ENCODE assay signal across 14 cellular contexts in genomic region chr16:69669577-69669976, GRCh38.
"Had no signal": no experiment of that assay in that cellular context is flagged by ENCODE, and none has a peak within 500 bp of the region (broad histone marks: within the 10 kb centered on the region; RNA-seq: fewer than 3 reads in every experiment).

No MANE protein-coding gene starts in this region.

- ATAC-seq: activated T-helper 17 cell treated with anti-CD3 and anti-CD28 coated beads, Interleukin-2, amount 50 U/mL, for 72 hours; effector memory CD8-positive, alpha-beta T cell had no signal

- H3K4me1 Mint-ChIP-seq: activated T-helper 17 cell treated with anti-CD3 and anti-CD28 coated beads, Interleukin-2, amount 50 U/mL, for 72 hours had no signal

- H3K27me3 ChIP-seq: stomach had no signal

- FAIRE-seq: urothelium cell line had no signal

- H3K36me3 ChIP-seq: WERI-Rb-1 had no signal

- H3K4me3 Mint-ChIP-seq: activated naive CD4-positive, alpha-beta T cell treated with anti-CD3 and anti-CD28 coated beads for 36 hours; activated T-helper 17 cell treated with anti-CD3 and anti-CD28 coated beads, Interleukin-2, amount 50 U/mL, for 72 hours; dendritic cell treated with granulocyte-macrophage colony-stimulating factor and Interleukin-4, amounts not matched to agents 40 ng/mL and 50 ng/mL, for 4 days; effector memory CD8-positive, alpha-beta T cell; nephron had no signal

- H3K4me3 ChIP-seq: left ventricle myocardium inferior, stomach, thoracic aorta had no signal

- H3K9me3 ChIP-seq: left ventricle myocardium inferior, stomach, thoracic aorta had no signal

- H3K27me3 Mint-ChIP-seq: activated T-helper 17 cell treated with anti-CD3 and anti-CD28 coated beads, Interleukin-2, amount 50 U/mL, for 72 hours; dendritic cell treated with granulocyte-macrophage colony-stimulating factor and Interleukin-4, amounts not matched to agents 40 ng/mL and 50 ng/mL, for 4 days; effector memory CD8-positive, alpha-beta T cell had no signal

- DNase-seq: activated CD4-positive, alpha-beta T cell treated with anti-CD3 and anti-CD28 coated beads for 4 hours; activated naive CD4-positive, alpha-beta T cell treated with anti-CD3 and anti-CD28 coated beads for 36 hours; central memory CD4-positive, alpha-beta T cell; effector memory CD8-positive, alpha-beta T cell; left ventricle myocardium inferior; mesendoderm; stomach; WERI-Rb-1 had no signal

- H3K27ac ChIP-seq: epithelial cell of prostate, left ventricle myocardium inferior, stomach, thoracic aorta, WERI-Rb-1 had no signal

- H3K27ac Mint-ChIP-seq: activated naive CD4-positive, alpha-beta T cell treated with anti-CD3 and anti-CD28 coated beads for 36 hours; activated T-helper 17 cell treated with anti-CD3 and anti-CD28 coated beads, Interleukin-2, amount 50 U/mL, for 72 hours; dendritic cell treated with granulocyte-macrophage colony-stimulating factor and Interleukin-4, amounts not matched to agents 40 ng/mL and 50 ng/mL, for 4 days; nephron had no signal

- H3K4me1 ChIP-seq: left ventricle myocardium inferior had no signal
